In genomic region chr17:76635659-76636360, GRCh38 we compare ENCODE assay signal across 24 cellular contexts. TPM values are rescaled to one million over a fixed set of nuclear protein-coding genes. Genes with fewer than 3 reads are reported as not detected.
DNase-seq lines count a peak whose midpoint lies in the region; ATAC-seq and TF ChIP-seq lines count a peak whose summit lies in the region.
"Had no signal": no experiment of that assay in that cellular context is flagged by ENCODE, and none has a peak within 500 bp of the region (broad histone marks: within the 10 kb centered on the region; RNA-seq: fewer than 3 reads in every experiment).

No MANE protein-coding gene starts in this region.

- H3K4me1 ChIP-seq in SJCRH30 (peaks cover 39% of the 10 kb centered on the region), endodermal cell (ENCODE audit: control insufficient read depth, insufficient read depth, low read length) (peaks cover 5% of the 10 kb centered on the region), neural progenitor cell (peaks cover 10% of the 10 kb centered on the region)
- H3K4me1 ChIP-seq: uterus had no signal

- ATAC-seq in GM19328 (IDR thresholded peaks at IDR 0.05; ENCODE audit: unreplicated experiment): no peak
- ATAC-seq: activated CD4-positive, CD25-positive, alpha-beta regulatory T cell treated with anti-CD3 and anti-CD28 coated beads, Interleukin-2, amount 50 U/mL, for 24 hours; left lung had no signal

- TF ChIP-seq CTCF in endodermal cell (conservative IDR thresholded peaks at IDR 0.05) (no peak), neural progenitor cell (IDR thresholded peaks at IDR 0.05) (no peak)

- H3K9me3 ChIP-seq in SJCRH30 (replicated peaks) (no peaks in the 10 kb centered on the region), endodermal cell (ENCODE audit: control insufficient read depth, low read length) (no peaks in the 10 kb centered on the region), neural progenitor cell (ENCODE audit: low read depth) (no peaks in the 10 kb centered on the region)
- H3K9me3 ChIP-seq: BLaER1 treated with 17β-estradiol and CSF1 and Interleukin-3, amounts not matched to agents 10 nM and 100 nM; esophagus squamous epithelium; left lung; uterus had no signal

- no peaks in the 10 kb centered on the region for H3K36me3 ChIP-seq in SJCRH30
- H3K36me3 ChIP-seq in endodermal cell (ENCODE audit: control insufficient read depth, insufficient read depth, low read length): no peaks in the 10 kb centered on the region
- H3K36me3 ChIP-seq in neural progenitor cell: no peaks in the 10 kb centered on the region
- H3K36me3 ChIP-seq: BLaER1 treated with 17β-estradiol and CSF1 and Interleukin-3, amounts not matched to agents 10 nM and 100 nM; esophagus squamous epithelium; left lung; uterus had no signal

- no peaks in the 10 kb centered on the region for H3K27me3 ChIP-seq in SJCRH30
- H3K27me3 ChIP-seq in endodermal cell (ENCODE audit: control insufficient read depth, insufficient read depth, low read length, poor library complexity, severe bottlenecking): no peaks in the 10 kb centered on the region
- no peaks in the 10 kb centered on the region for H3K27me3 ChIP-seq in neural progenitor cell
- H3K27me3 ChIP-seq: BLaER1 treated with 17β-estradiol and CSF1 and Interleukin-3, amounts not matched to agents 10 nM and 100 nM; esophagus squamous epithelium; left lung; uterus had no signal

- H2AFZ ChIP-seq in neural progenitor cell (replicated peaks): no peak overlapping the region

- H3K27ac ChIP-seq in SJCRH30: peak overlapping the region; percentile 81
- peak overlapping the region; percentile 76 for H3K27ac ChIP-seq in endodermal cell (ENCODE audit: low read depth, low read length)
- H3K27ac ChIP-seq in neural progenitor cell: no peak overlapping the region
- H3K27ac ChIP-seq: BLaER1 treated with 17β-estradiol and CSF1 and Interleukin-3, amounts not matched to agents 10 nM and 100 nM; esophagus squamous epithelium; left lung; uterus had no signal

- 94 to 95% methylated on average over 3 to 7 of the region's 8 CpGs for WGBS in endodermal cell (ENCODE audit: insufficient coverage in 1 of 2, insufficient read length in 1 of 2), 2 experiments

- no peak overlapping the region for H3K4me2 ChIP-seq in neural progenitor cell
- H3K4me2 ChIP-seq: BLaER1 treated with 17β-estradiol and CSF1 and Interleukin-3, amounts not matched to agents 10 nM and 100 nM had no signal

- no peaks in the 10 kb centered on the region for H3K9me3 Mint-ChIP-seq in endodermal cell
- no peaks in the 10 kb centered on the region for H3K9me3 Mint-ChIP-seq in neural progenitor cell
- H3K9me3 Mint-ChIP-seq: activated naive CD4-positive, alpha-beta T cell treated with anti-CD3 and anti-CD28 coated beads, Interleukin-2, amount 50 U/mL, for 24 hours had no signal

- H3F3A ChIP-seq in neural progenitor cell (ENCODE audit: low read depth): no peaks in the 10 kb centered on the region

- no peaks in the 10 kb centered on the region for H4K20me1 ChIP-seq in neural progenitor cell (ENCODE audit: low read depth)
- H4K20me1 ChIP-seq: BLaER1 treated with 17β-estradiol and CSF1 and Interleukin-3, amounts not matched to agents 10 nM and 100 nM had no signal

- H3K4me1 Mint-ChIP-seq in endodermal cell (peaks cover 22% of the 10 kb centered on the region), neural progenitor cell (peaks cover 47% of the 10 kb centered on the region)

- no peaks in the 10 kb centered on the region for H3K79me2 ChIP-seq in neural progenitor cell (ENCODE audit: low read depth)

- DNase-seq in EH (ENCODE audit: low read depth): peak; percentile 83
- DNase-seq in SJCRH30: peak; percentile 76 to 85
- DNase-seq in endodermal cell: no peak
- DNase-seq in neural progenitor cell (ENCODE audit: low spot score): no peak
- no peak for DNase-seq in LoVo (ENCODE audit: low spot score)
- DNase-seq in ureter (ENCODE audit: low spot score): no peak
- no peak for DNase-seq in NCI-H187 treated with DMSO at 0.1 percent for 48 hours (lab: John Stamatoyannopoulos, UW)
- DNase-seq: activated T-cell treated with anti-CD3 and anti-CD28 coated beads, Interleukin-2, amount 50 U/mL, for 48 hours; effector CD8-positive, alpha-beta T cell; esophagus squamous epithelium; GOT3; left lung; NCI-H510A; stimulated activated CD4-positive, alpha-beta T cell treated with anti-CD3 and anti-CD28 coated beads, Interleukin-4, amount 100 ng/mL, for 4 hours; uterus had no signal

- H3K9ac ChIP-seq in endodermal cell (ENCODE audit: extremely low read depth, low read length, poor library complexity, severe bottlenecking) (no peak overlapping the region), neural progenitor cell (no peak overlapping the region)
- H3K9ac ChIP-seq: BLaER1 treated with 17β-estradiol and CSF1 and Interleukin-3, amounts not matched to agents 10 nM and 100 nM had no signal

- H3K4me3 Mint-ChIP-seq in endodermal cell: no peak overlapping the region
- H3K4me3 Mint-ChIP-seq in neural progenitor cell: peak overlapping the region; percentile 7
- H3K4me3 Mint-ChIP-seq: activated naive CD4-positive, alpha-beta T cell treated with anti-CD3 and anti-CD28 coated beads, Interleukin-2, amount 50 U/mL, for 24 hours had no signal

- peak overlapping the region; percentile 2 for H3K4me3 ChIP-seq in SJCRH30
- no peak overlapping the region for H3K4me3 ChIP-seq in endodermal cell (ENCODE audit: low read length)
- H3K4me3 ChIP-seq in neural progenitor cell: no peak overlapping the region
- H3K4me3 ChIP-seq: BLaER1 treated with 17β-estradiol and CSF1 and Interleukin-3, amounts not matched to agents 10 nM and 100 nM; esophagus squamous epithelium; left lung; uterus had no signal

- H3K27ac Mint-ChIP-seq in endodermal cell: no peak overlapping the region
- no peak overlapping the region for H3K27ac Mint-ChIP-seq in neural progenitor cell
- H3K27ac Mint-ChIP-seq: activated naive CD4-positive, alpha-beta T cell treated with anti-CD3 and anti-CD28 coated beads, Interleukin-2, amount 50 U/mL, for 24 hours had no signal

- H3K36me3 Mint-ChIP-seq in endodermal cell (ENCODE audit: low read depth): no peaks in the 10 kb centered on the region
- no peaks in the 10 kb centered on the region for H3K36me3 Mint-ChIP-seq in neural progenitor cell

- H3K27me3 Mint-ChIP-seq in endodermal cell (ENCODE audit: insufficient read depth) (no peaks in the 10 kb centered on the region), neural progenitor cell (ENCODE audit: insufficient read depth, low read depth) (peaks cover 2% of the 10 kb centered on the region)
- H3K27me3 Mint-ChIP-seq: activated naive CD4-positive, alpha-beta T cell treated with anti-CD3 and anti-CD28 coated beads, Interleukin-2, amount 50 U/mL, for 24 hours had no signal

RNA-seq across cellular contexts. Expression of gene ST6GALNAC1, which starts 7.7 kb away (rescaled TPM):
- not detected in 2 replicates for total RNA-seq in SJCRH30 (2014; rRNA removed; shearing (Covaris generic))
- total RNA-seq in endodermal cell (not detected), neural progenitor cell (ENCODE audit: low replicate concordance) (not detected in 2 replicates), ureter (11.3 TPM)
- polyA plus RNA-seq in endodermal cell (2013, experiment 1 of 2): 0.39 TPM
- not detected for polyA plus RNA-seq in endodermal cell (2013, experiment 2 of 2)
- total RNA-seq: A673; activated CD8-positive, alpha-beta memory T cell treated with anti-CD3 and anti-CD28 coated beads for 36 hours; chondrocyte; G401; renal cortical epithelial cell had no signal

RNA-seq across cellular contexts. Expression of gene ST6GALNAC2, which starts 50.1 kb away (rescaled TPM):
- 0.20 TPM in 1 of 2 replicates, not detected in the other for total RNA-seq in SJCRH30 (2014; rRNA removed; shearing (Covaris generic))
- 10 to 100 TPM; 15.1 to 26.9 TPM for total RNA-seq in endodermal cell
- polyA plus RNA-seq in endodermal cell (2013, experiment 1 of 2): 3.5 TPM
- polyA plus RNA-seq in endodermal cell (2013, experiment 2 of 2): 3.6 TPM
- 0.28 TPM in 1 of 2 replicates, not detected in the other for total RNA-seq in neural progenitor cell (ENCODE audit: low replicate concordance)
- total RNA-seq in ureter: 28.7 TPM
- total RNA-seq: A673; activated CD8-positive, alpha-beta memory T cell treated with anti-CD3 and anti-CD28 coated beads for 36 hours had no signal

Comparison
In these comparisons a context has a peak if more than half of its experiments do, and no peak if none do; other contexts are left out.
1. DNase-seq: peak in EH (single experiment) and SJCRH30 (2 of 2); none in endodermal cell (single experiment), neural progenitor cell (single experiment), LoVo (single experiment), ureter (single experiment) and NCI-H187 treated with DMSO at 0.1 percent for 48 hours (single experiment).
2. RNA of gene ST6GALNAC2, which starts 50.1 kb away (total RNA-seq): 28.7 TPM in ureter (single experiment) and 15.1 to 26.9 TPM in endodermal cell; 0.20 TPM in SJCRH30 and 0.28 TPM in neural progenitor cell; every median in the first group is over 10 times any median in the second.